ENCODE assay signal across 8 cellular contexts in genomic region chr3:15428539-15428938, GRCh38. TPM values are rescaled to one million over a fixed set of nuclear protein-coding genes. Genes with fewer than 3 reads are reported as not detected.
DNase-seq lines count a peak whose midpoint lies in the region; ATAC-seq and TF ChIP-seq lines count a peak whose summit lies in the region.

No MANE protein-coding gene starts in this region.

- no peaks in the 10 kb centered on the region for H3K27me3 Mint-ChIP-seq in CD14-positive monocyte (ENCODE audit: low read depth in 3 of 3)

- H3K4me1 ChIP-seq in iPS-18a (ENCODE audit: control insufficient read depth, low read depth, low read length): peaks cover 3% of the 10 kb centered on the region

- peak overlapping the region; percentile 91 for H3K4me3 ChIP-seq in iPS-18a (ENCODE audit: low read length)

- no peaks in the 10 kb centered on the region for H3K9me3 Mint-ChIP-seq in CD14-positive monocyte

- peak overlapping the region; percentile 69 for H3K27ac ChIP-seq in KOPT-K1 (ENCODE audit: low read depth, low read length, poor library complexity, severe bottlenecking)
- no peak overlapping the region for H3K27ac ChIP-seq in iPS-18a (ENCODE audit: low read length)

- ATAC-seq in HG03469 (IDR thresholded peaks at IDR 0.05; ENCODE audit: unreplicated experiment) (no peak), GM21526 (IDR thresholded peaks at IDR 0.05; ENCODE audit: low FRiP score, unreplicated experiment) (no peak), GM18907 (IDR thresholded peaks at IDR 0.05; ENCODE audit: unreplicated experiment) (no peak)

- no peak for TF ChIP-seq CTCF in CD14-positive monocyte (IDR thresholded peaks at IDR 0.05)

- peaks cover 46% of the 10 kb centered on the region for H3K4me1 Mint-ChIP-seq in CD14-positive monocyte

- H3K27ac Mint-ChIP-seq in CD14-positive monocyte: peak overlapping the region; percentile 98 to 100 (median 99)

- peaks cover 48 to 54% of the 10 kb centered on the region in 2 donors for H3K36me3 Mint-ChIP-seq in CD14-positive monocyte

- H3K36me3 ChIP-seq in KOPT-K1 (ENCODE audit: insufficient read depth, low read length): peaks cover 57% of the 10 kb centered on the region
- H3K36me3 ChIP-seq in iPS-18a (ENCODE audit: control insufficient read depth, low read depth, low read length): peaks cover 29% of the 10 kb centered on the region

- DNase-seq in CD14-positive monocyte (ENCODE audit: low spot score): peak; percentile 85
- DNase-seq in activated naive CD4-positive, alpha-beta T cell treated with anti-CD3 and anti-CD28 coated beads, Interleukin-2, amount 50 U/mL, for 16 hours: peak; percentile 17
- peak; percentile 11 for DNase-seq in stimulated activated CD4-positive, alpha-beta T cell treated with anti-CD3 and anti-CD28 coated beads, Interleukin-2, amount 100 ng/mL, for 4 hours (ENCODE audit: low read depth)

- no peaks in the 10 kb centered on the region for H3K27me3 ChIP-seq in iPS-18a (ENCODE audit: control insufficient read depth, insufficient read depth, low read length)

- intact Hi-C loops in CD14-positive monocyte (cut with micrococcal nuclease): loop anchor here in 1 of 2 donors (5.0 kb wide), 2 partner anchors 129 to 161 kb away; no protein-coding TSS in a partner anchor

- peak overlapping the region; percentile 68 for H3K9ac ChIP-seq in iPS-18a (ENCODE audit: low read length)

- peak overlapping the region; percentile 96 to 99 for H3K4me3 Mint-ChIP-seq in CD14-positive monocyte

- H3K9me3 ChIP-seq in KOPT-K1 (ENCODE audit: insufficient read depth, low read length, poor library complexity, severe bottlenecking) (no peaks in the 10 kb centered on the region), iPS-18a (ENCODE audit: control insufficient read depth, low read depth, low read length) (no peaks in the 10 kb centered on the region)

RNA-seq across cellular contexts. Expression of gene EAF1, which starts 1.1 kb away (rescaled TPM):
- polyA plus RNA-seq in CD14-positive monocyte: 1 to 10 TPM; 9.0 to 9.1 TPM

RNA-seq across cellular contexts. Expression of gene METTL6, which starts 1.2 kb away (rescaled TPM):
- 10 to 100 TPM in 1 of 2 donors, 1 to 10 TPM in 1; 9.1 to 15.1 TPM for polyA plus RNA-seq in CD14-positive monocyte

Comparison
In these comparisons a context has a peak if more than half of its experiments do, and no peak if none do; other contexts are left out.
1. DNase-seq: peak in every context shown above with its lines; median percentile 85 in CD14-positive monocyte; 17 in activated naive CD4-positive, alpha-beta T cell treated with anti-CD3 and anti-CD28 coated beads, Interleukin-2, amount 50 U/mL, for 16 hours; 11 in stimulated activated CD4-positive, alpha-beta T cell treated with anti-CD3 and anti-CD28 coated beads, Interleukin-2, amount 100 ng/mL, for 4 hours.